ENCODE assay signal across 1 cellular context in genomic region chr5:1911773-1912235, GRCh38.
TF ChIP-seq lines count a peak whose summit lies in the region.

No MANE protein-coding gene starts in this region.

TF ChIP-seq in H1, 55 proteins besides CTCF, POLR2A, EP300 and RAD21:
- 0 out of 2 replicates have a peak, but pooled peaks have one; percentile 7 for TF ChIP-seq TEAD4 (IDR thresholded peaks at IDR 0.05; ENCODE audit: low read depth, low read length)
- TF ChIP-seq CHD1 (IDR thresholded peaks at IDR 0.05; ENCODE audit: low read depth, low read length) = no peak
